Comparison of ENCODE assay signal across 26 cellular contexts in genomic region chr6:68134796-68135195, GRCh38.
"Had no signal": no experiment of that assay in that cellular context is flagged by ENCODE, and none has a peak within 500 bp of the region (broad histone marks: within the 10 kb centered on the region; RNA-seq: fewer than 3 reads in every experiment).

No MANE protein-coding gene starts in this region.

- ATAC-seq: activated CD8-positive, alpha-beta T cell treated with anti-CD3 and anti-CD28 coated beads for 36 hours; activated naive CD4-positive, alpha-beta T cell treated with anti-CD3 and anti-CD28 coated beads, Interleukin-2, amount 50 U/mL, for 72 hours; activated T-cell treated with anti-CD3 and anti-CD28 coated beads, Interleukin-2, amount 50 U/mL, for 4 hours; activated T-helper 17 cell treated with anti-CD3 and anti-CD28 coated beads, Interleukin-2, amount 50 U/mL, for 72 hours; heart right ventricle; right lobe of liver; stimulated activated naive CD8-positive, alpha-beta T cell treated with anti-CD3 and anti-CD28 coated beads, Interleukin-15, Interleukin-2, amounts not matched to agents 100 U/mL and 50 U/mL, for 24 hours; T-helper 17 cell; WTC11 had no signal

- H3K4me3 ChIP-seq: esophagus muscularis mucosa, heart right ventricle, left ventricle myocardium inferior, lung, ovary, right lobe of liver, thoracic aorta had no signal

- H3K9me3 ChIP-seq: esophagus muscularis mucosa, neutrophil, ovary, right lobe of liver, thoracic aorta had no signal

- H3K36me3 ChIP-seq: esophagus muscularis mucosa, heart right ventricle, left ventricle myocardium inferior, neutrophil, ovary, right lobe of liver, thoracic aorta had no signal

- H3K4me1 ChIP-seq: esophagus muscularis mucosa, heart right ventricle, left ventricle myocardium inferior, right lobe of liver had no signal

- H3K27me3 ChIP-seq: esophagus muscularis mucosa, heart right ventricle, neutrophil, ovary, right lobe of liver had no signal

- DNase-seq: activated CD4-positive, alpha-beta T cell treated with anti-CD3 and anti-CD28 coated beads, Interleukin-2, amount 50 U/mL, for 1 hour; activated CD8-positive, alpha-beta T cell treated with anti-CD3 and anti-CD28 coated beads for 36 hours; activated gamma-delta T cell treated with Interleukin-2 at 50 U/mL for 16 hours; activated T-cell treated with anti-CD3 and anti-CD28 coated beads, Interleukin-2, amount 50 U/mL, for 4 hours; anterior cingulate cortex; caudate nucleus; foreskin melanocyte; heart right ventricle; left ventricle myocardium inferior; naive B cell; nephron progenitor cell; ovary; right lobe of liver; stimulated activated CD4-positive, alpha-beta T cell treated with anti-CD3 and anti-CD28 coated beads, Interleukin-4, amount 100 ng/mL, for 1 hour; stimulated activated naive CD8-positive, alpha-beta T cell treated with anti-CD3 and anti-CD28 coated beads, Interleukin-15, Interleukin-2, amounts not matched to agents 100 U/mL and 50 U/mL, for 24 hours; T-helper 17 cell; trophoblast cell had no signal

- H3K27ac ChIP-seq: esophagus muscularis mucosa, heart right ventricle, left ventricle myocardium inferior, neutrophil, ovary, right lobe of liver, thoracic aorta had no signal

- FAIRE-seq: islet of Langerhans, urothelium cell line had no signal
